In genomic region chr3:177514341-177515193, GRCh38 we compare ENCODE assay signal across 24 cellular contexts.
DNase-seq lines count a peak whose midpoint lies in the region; ATAC-seq, FAIRE-seq and TF ChIP-seq lines count a peak whose summit lies in the region.
"Had no signal": no experiment of that assay in that cellular context is flagged by ENCODE, and none has a peak within 500 bp of the region (broad histone marks: within the 10 kb centered on the region; RNA-seq: fewer than 3 reads in every experiment).

No MANE protein-coding gene starts in this region.

- peak overlapping the region; percentile 68 for H3K27ac ChIP-seq in angular gyrus (ENCODE audit: low read depth, low read length)
- peak overlapping the region; percentile 14 to 62 (median 44) for H3K27ac ChIP-seq in gastroesophageal sphincter
- H3K27ac ChIP-seq in substantia nigra (ENCODE audit: low read depth, low read length, poor library complexity, severe bottlenecking) = peak overlapping the region; percentile 11
- H3K27ac ChIP-seq: C4-2B, upper lobe of left lung had no signal

- intact Hi-C loops in mucosa of descending colon (cut with DNase I, micrococcal nuclease) = no loop called here

- DNase-seq in mucosa of descending colon = no peak
- DNase-seq in substantia nigra (lab: John Stamatoyannopoulos, UW) = no peak
- no peak for DNase-seq in A172 (ENCODE audit: low spot score)
- DNase-seq in NCI-H187 treated with DMSO at 0.1 percent for 48 hours (lab: John Stamatoyannopoulos, UW) = no peak
- no peak for DNase-seq in frontal cortex (ENCODE audit: low spot score in 2 of 2)
- DNase-seq: activated CD8-positive, alpha-beta T cell treated with anti-CD3 and anti-CD28 coated beads for 36 hours; activated effector memory CD4-positive, alpha-beta T cell treated with Interleukin-2 at 50 U/mL for 16 hours; Calu3; central memory CD4-positive, alpha-beta T cell; dermis blood vessel endothelial cell; H9; Kasumi-1; naive thymus-derived CD8-positive, alpha-beta T cell; NCI-H146; retina; RPMI8226; spleen; T-cell; upper lobe of left lung had no signal

- H3K27me3 ChIP-seq in gastroesophageal sphincter = no peaks in the 10 kb centered on the region
- H3K27me3 ChIP-seq: spleen, upper lobe of left lung had no signal

- H3K9me3 ChIP-seq in gastroesophageal sphincter (no peaks in the 10 kb centered on the region), mucosa of descending colon (no peaks in the 10 kb centered on the region)
- H3K9me3 ChIP-seq: spleen, upper lobe of left lung had no signal

- no peak for TF ChIP-seq EP300 in gastroesophageal sphincter (IDR thresholded peaks at IDR 0.05)

- no peak for ATAC-seq in gastroesophageal sphincter
- peak; percentile 39 for ATAC-seq in mucosa of descending colon
- ATAC-seq: activated CD8-positive, alpha-beta T cell treated with anti-CD3 and anti-CD28 coated beads for 36 hours; naive thymus-derived CD8-positive, alpha-beta T cell; T-cell had no signal

- FAIRE-seq in frontal cortex (lab: Jason Lieb, UNC) = no peak
- FAIRE-seq: GM18507, keratinocyte had no signal

- TF ChIP-seq POLR2A in gastroesophageal sphincter (IDR thresholded peaks at IDR 0.05) = no peak

- H3K36me3 ChIP-seq in gastroesophageal sphincter = no peaks in the 10 kb centered on the region
- H3K36me3 ChIP-seq in mucosa of descending colon (ENCODE audit: low read depth) = no peaks in the 10 kb centered on the region
- H3K36me3 ChIP-seq: spleen, upper lobe of left lung had no signal

- H3K4me1 ChIP-seq in gastroesophageal sphincter = peaks cover 15 to 48% (median 25%) of the 10 kb centered on the region in 3 donors
- no peaks in the 10 kb centered on the region for H3K4me1 ChIP-seq in mucosa of descending colon (ENCODE audit: low read depth)

- WGBS in gastroesophageal sphincter (ENCODE audit: low coverage in 1 of 2), 2 donors = 59 to 75% methylated on average over 9 to 10 of the region's 10 CpGs

- H3K4me3 ChIP-seq in gastroesophageal sphincter (no peak overlapping the region), mucosa of descending colon (no peak overlapping the region)
- H3K4me3 ChIP-seq: spleen, upper lobe of left lung had no signal

- TF ChIP-seq CTCF in gastroesophageal sphincter (IDR thresholded peaks at IDR 0.05) = no peak
- TF ChIP-seq CTCF in mucosa of descending colon (IDR thresholded peaks at IDR 0.05) = no peak

Comparison
In these comparisons a context has a peak if more than half of its experiments do, and no peak if none do; other contexts are left out.
1. H3K27ac ChIP-seq: peak in every context shown above with its lines; median percentile 68 in angular gyrus; 44 in gastroesophageal sphincter; 11 in substantia nigra.